In the genomic region with DNA sequence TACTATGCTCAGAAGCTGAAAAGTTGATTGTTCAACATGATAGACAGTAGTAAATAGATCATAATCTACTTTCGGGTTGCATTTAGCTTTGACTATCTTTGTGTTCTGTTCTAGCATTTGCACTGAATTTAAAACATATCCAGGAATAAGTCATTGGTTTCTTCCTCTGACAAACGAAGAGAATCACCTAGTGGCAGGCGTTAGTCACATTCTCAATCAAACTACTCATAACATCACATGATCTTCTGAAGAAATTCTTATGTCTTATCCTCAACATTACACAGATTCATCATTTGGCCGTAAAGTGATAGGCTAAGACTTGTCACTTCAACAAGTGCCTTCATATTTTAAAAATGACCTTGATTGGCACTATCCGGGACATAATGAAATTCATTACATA, we compare ENCODE assay signal across 26 cellular contexts.
"Had no signal": no experiment of that assay in that cellular context is flagged by ENCODE, and none has a peak within 500 bp of the region (broad histone marks: within the 10 kb centered on the region; RNA-seq: fewer than 3 reads in every experiment).

No MANE protein-coding gene starts in this region.

- H3K27me3 ChIP-seq: breast epithelium, gastroesophageal sphincter, right lobe of liver, stomach, suprapubic skin, tibial nerve had no signal

- H3K27ac ChIP-seq: breast epithelium, coronary artery, gastroesophageal sphincter, parathyroid adenoma, right lobe of liver, stomach, suprapubic skin, tibial nerve had no signal

- H3K36me3 Mint-ChIP-seq: activated naive CD8-positive, alpha-beta T cell treated with anti-CD3 and anti-CD28 coated beads, Interleukin-2, amount 10 ng/mL, durations not matched to agents 7 days and 5 days; memory B cell; stimulated activated memory B cell treated with anti-CD40 and anti-IgM and Interleukin-4, amounts not matched to agents 10 μg/mL and 1 μg/mL and 100 μg/mL, for 72 hours; WTC11 had no signal

- DNase-seq: activated CD4-positive, alpha-beta T cell treated with anti-CD3 and anti-CD28 coated beads, Interleukin-2, amount 50 U/mL, for 4 hours; activated CD8-positive, alpha-beta memory T cell treated with anti-CD3 and anti-CD28 coated beads, Interleukin-2, amount 50 U/mL, for 48 hours; activated effector memory CD4-positive, alpha-beta T cell treated with Interleukin-2 at 50 U/mL for 16 hours; activated naive CD4-positive, alpha-beta T cell treated with anti-CD3 and anti-CD28 coated beads for 36 hours; activated naive CD8-positive, alpha-beta T cell treated with anti-CD3 and anti-CD28 coated beads, Interleukin-2, amount 10 ng/mL, durations not matched to agents 7 days and 5 days; activated T-cell treated with anti-CD3 and anti-CD28 coated beads, Interleukin-2, amount 50 U/mL, for 48 hours; amniotic stem cell; cerebellar nuclear complex; head of caudate nucleus; hypothalamus; left cardiac atrium; right lobe of liver; small intestine; stimulated activated CD4-positive, alpha-beta T cell treated with anti-CD3 and anti-CD28 coated beads, Interleukin-15, amount 100 ng/mL, for 24 hours; stomach; T-helper 1 cell had no signal

- H3K79me2 ChIP-seq: parathyroid adenoma had no signal

- H3K36me3 ChIP-seq: breast epithelium, gastroesophageal sphincter, right lobe of liver, stomach, suprapubic skin, tibial nerve had no signal

- H3K27ac Mint-ChIP-seq: activated naive CD4-positive, alpha-beta T cell treated with anti-CD3 and anti-CD28 coated beads for 36 hours; activated naive CD8-positive, alpha-beta T cell treated with anti-CD3 and anti-CD28 coated beads, Interleukin-2, amount 10 ng/mL, durations not matched to agents 7 days and 5 days; memory B cell; nephron; stimulated activated memory B cell treated with anti-CD40 and anti-IgM and Interleukin-4, amounts not matched to agents 10 μg/mL and 1 μg/mL and 100 μg/mL, for 72 hours; WTC11 had no signal

- H2AFZ ChIP-seq: parathyroid adenoma had no signal

- H3K9me3 ChIP-seq: breast epithelium, gastroesophageal sphincter, right lobe of liver, stomach, suprapubic skin, tibial nerve had no signal

- H3K9ac ChIP-seq: parathyroid adenoma had no signal

- H3K9me3 Mint-ChIP-seq: activated naive CD4-positive, alpha-beta T cell treated with anti-CD3 and anti-CD28 coated beads for 36 hours; activated naive CD8-positive, alpha-beta T cell treated with anti-CD3 and anti-CD28 coated beads, Interleukin-2, amount 10 ng/mL, durations not matched to agents 7 days and 5 days; memory B cell; nephron; stimulated activated memory B cell treated with anti-CD40 and anti-IgM and Interleukin-4, amounts not matched to agents 10 μg/mL and 1 μg/mL and 100 μg/mL, for 72 hours; WTC11 had no signal

- H3K4me1 ChIP-seq: breast epithelium, gastroesophageal sphincter, parathyroid adenoma, right lobe of liver, stomach, suprapubic skin, tibial nerve had no signal

- H3K4me1 Mint-ChIP-seq: activated naive CD8-positive, alpha-beta T cell treated with anti-CD3 and anti-CD28 coated beads, Interleukin-2, amount 10 ng/mL, durations not matched to agents 7 days and 5 days; memory B cell; nephron; stimulated activated memory B cell treated with anti-CD40 and anti-IgM and Interleukin-4, amounts not matched to agents 10 μg/mL and 1 μg/mL and 100 μg/mL, for 72 hours; WTC11 had no signal

- H3K27me3 Mint-ChIP-seq: stimulated activated memory B cell treated with anti-CD40 and anti-IgM and Interleukin-4, amounts not matched to agents 10 μg/mL and 1 μg/mL and 100 μg/mL, for 72 hours had no signal

- H3K4me3 Mint-ChIP-seq: activated naive CD4-positive, alpha-beta T cell treated with anti-CD3 and anti-CD28 coated beads for 36 hours; activated naive CD8-positive, alpha-beta T cell treated with anti-CD3 and anti-CD28 coated beads, Interleukin-2, amount 10 ng/mL, durations not matched to agents 7 days and 5 days; memory B cell; nephron; stimulated activated memory B cell treated with anti-CD40 and anti-IgM and Interleukin-4, amounts not matched to agents 10 μg/mL and 1 μg/mL and 100 μg/mL, for 72 hours; WTC11 had no signal

- H3K4me3 ChIP-seq: breast epithelium, coronary artery, gastroesophageal sphincter, right lobe of liver, stomach, suprapubic skin, tibial nerve had no signal
